Comparison of ENCODE assay signal across 12 cellular contexts in genomic region chr17:4536259-4536741, GRCh38. TPM values are rescaled to one million over a fixed set of nuclear protein-coding genes. Genes with fewer than 3 reads are reported as not detected.
DNase-seq lines count a peak whose midpoint lies in the region; ATAC-seq, FAIRE-seq and TF ChIP-seq lines count a peak whose summit lies in the region.
"Had no signal": no experiment of that assay in that cellular context is flagged by ENCODE, and none has a peak within 500 bp of the region (broad histone marks: within the 10 kb centered on the region; RNA-seq: fewer than 3 reads in every experiment).

No MANE protein-coding gene starts in this region.

- peak; percentile 11 for ATAC-seq in Right ventricle myocardium inferior
- ATAC-seq in activated T-helper 17 cell treated with anti-CD3 and anti-CD28 coated beads, Interleukin-2, amount 50 U/mL, for 72 hours (replicated peaks): no peak

- no peak overlapping the region for H2BK15ac ChIP-seq in H1 (ENCODE audit: low read length)
- no peak overlapping the region for H2BK15ac ChIP-seq in mesenchymal stem cell (ENCODE audit: low read depth, poor library complexity, severe bottlenecking)

- H3K4ac ChIP-seq in H1 (replicated peaks; ENCODE audit: insufficient read length, low read depth, low read length): no peak overlapping the region
- no peak overlapping the region for H3K4ac ChIP-seq in mesenchymal stem cell (ENCODE audit: low read depth in 1 of 2, low read length in 2 of 2)

- no peak overlapping the region for H3K4me3 Mint-ChIP-seq in activated T-helper 2 cell treated with anti-CD3 and anti-CD28 coated beads, Interferon-gamma antibody, Interleukin-2, Interleukin-4, amounts not matched to agents 10 μg/mL and 5 μg/mL and 100 μg/mL, durations not matched to agents 14 hours and 24 hours and 36 hours (ENCODE audit: low read depth)
- H3K4me3 Mint-ChIP-seq in activated T-helper 17 cell treated with anti-CD3 and anti-CD28 coated beads, Interleukin-2, amount 50 U/mL, for 72 hours: no peak overlapping the region
- H3K4me3 Mint-ChIP-seq: central memory CD8-positive, alpha-beta T cell had no signal

- peaks cover 4% of the 10 kb centered on the region; the same call in 1 of the 2 replicates for H3K23me2 ChIP-seq in H1 (ENCODE audit: low read depth, low read length)

- TF ChIP-seq EP300 in H1 (IDR thresholded peaks at IDR 0.05; ENCODE audit: borderline replicate concordance in 1 of 2, low read depth in 2 of 2, low read length in 2 of 2): no peak

- H4K91ac ChIP-seq in H1 (replicated peaks; ENCODE audit: insufficient read length, low read length): peak overlapping the region; percentile 44
- peak overlapping the region; percentile 14 for H4K91ac ChIP-seq in mesenchymal stem cell (ENCODE audit: low read length)

- H3K36me3 ChIP-seq in H1 (ENCODE audit: control insufficient read depth in 2 of 4, insufficient read depth in 4 of 4, low read length in 3 of 4) (peaks cover 2 to 27% (median 16%) of the 10 kb centered on the region in 4 experiments; a peak in 7 of 8 replicates), mesenchymal stem cell (ENCODE audit: control insufficient read depth in 1 of 2, insufficient read depth in 2 of 2, low read depth in 1 of 2, low read length in 2 of 2) (peaks cover 27 to 65% of the 10 kb centered on the region in 2 experiments)

- no peak overlapping the region for H2AK5ac ChIP-seq in H1 (ENCODE audit: low read depth, low read length)
- no peak overlapping the region for H2AK5ac ChIP-seq in mesenchymal stem cell (ENCODE audit: low read length, severe bottlenecking)

- H3K27ac ChIP-seq in H1 (ENCODE audit: low read depth, low read length) (no peak overlapping the region), mesenchymal stem cell (ENCODE audit: low read length, poor library complexity, severe bottlenecking) (no peak overlapping the region)

- peak in 1 of 2 experiments; percentile 18; a peak in 2 of 3 replicates for TF ChIP-seq POLR2A in H1 (IDR thresholded peaks at IDR 0.05; ENCODE audit: control extremely low read depth in 1 of 2, low read depth in 2 of 2, low read length in 2 of 2)

- no peak overlapping the region for H3K27ac Mint-ChIP-seq in activated T-helper 2 cell treated with anti-CD3 and anti-CD28 coated beads, Interferon-gamma antibody, Interleukin-2, Interleukin-4, amounts not matched to agents 10 μg/mL and 5 μg/mL and 100 μg/mL, durations not matched to agents 14 hours and 24 hours and 36 hours
- H3K27ac Mint-ChIP-seq in activated T-helper 17 cell treated with anti-CD3 and anti-CD28 coated beads, Interleukin-2, amount 50 U/mL, for 72 hours: no peak overlapping the region

- no peak for TF ChIP-seq CTCF in H1 (IDR thresholded peaks at IDR 0.05; ENCODE audit: control extremely low read depth in 1 of 3, insufficient read depth in 1 of 3, low read depth in 1 of 3, low read length in 3 of 3)

- H3K4me1 Mint-ChIP-seq in activated T-helper 2 cell treated with anti-CD3 and anti-CD28 coated beads, Interferon-gamma antibody, Interleukin-2, Interleukin-4, amounts not matched to agents 10 μg/mL and 5 μg/mL and 100 μg/mL, durations not matched to agents 14 hours and 24 hours and 36 hours (ENCODE audit: low read depth): peaks cover 6% of the 10 kb centered on the region
- no peaks in the 10 kb centered on the region for H3K4me1 Mint-ChIP-seq in activated T-helper 17 cell treated with anti-CD3 and anti-CD28 coated beads, Interleukin-2, amount 50 U/mL, for 72 hours

- H2BK5ac ChIP-seq in H1 (ENCODE audit: low read depth, low read length) (no peak overlapping the region), mesenchymal stem cell (ENCODE audit: low read depth, low read length, poor library complexity, severe bottlenecking) (no peak overlapping the region)

- H3K56ac ChIP-seq in H1 (replicated peaks; ENCODE audit: insufficient read length, low read depth, low read length): no peak overlapping the region

- H2BK120ac ChIP-seq in H1 (replicated peaks; ENCODE audit: low read depth, low read length) (no peak overlapping the region), mesenchymal stem cell (ENCODE audit: low read depth, low read length) (no peak overlapping the region)

- H2BK12ac ChIP-seq in H1 (ENCODE audit: low read depth, low read length): no peak overlapping the region
- no peak overlapping the region for H2BK12ac ChIP-seq in mesenchymal stem cell (ENCODE audit: low read length in 2 of 2)

- H4K8ac ChIP-seq in H1 (ENCODE audit: extremely low read depth, insufficient read depth, low read length): peak overlapping the region; percentile 47; the same call in 1 of the 2 replicates
- peak overlapping the region; percentile 94 for H4K8ac ChIP-seq in mesenchymal stem cell (ENCODE audit: low read length)

- intact Hi-C loops in Right ventricle myocardium inferior (cut with DNase I) (loop anchor here (2.0 to 10.0 kb wide), 2 partner anchors 35 to 61 kb away; no protein-coding TSS in a partner anchor), cardiac septum (cut with DNase I) (loop anchor here (5.0 kb wide), 1 partner anchor 34 kb away; no protein-coding TSS in a partner anchor)
- intact Hi-C loops in activated T-helper 2 cell treated with anti-CD3 and anti-CD28 coated beads, Interferon-gamma antibody, Interleukin-2, Interleukin-4, amounts not matched to agents 10 μg/mL and 5 μg/mL and 100 μg/mL, durations not matched to agents 14 hours and 24 hours and 36 hours (cut with micrococcal nuclease): no loop called here

- peaks cover 2% of the 10 kb centered on the region for H3K27me3 Mint-ChIP-seq in activated T-helper 2 cell treated with anti-CD3 and anti-CD28 coated beads, Interferon-gamma antibody, Interleukin-2, Interleukin-4, amounts not matched to agents 10 μg/mL and 5 μg/mL and 100 μg/mL, durations not matched to agents 14 hours and 24 hours and 36 hours (ENCODE audit: low read depth)
- H3K27me3 Mint-ChIP-seq in activated T-helper 17 cell treated with anti-CD3 and anti-CD28 coated beads, Interleukin-2, amount 50 U/mL, for 72 hours: peaks cover 5% of the 10 kb centered on the region
- H3K27me3 Mint-ChIP-seq: central memory CD8-positive, alpha-beta T cell had no signal

- no peak for FAIRE-seq in H1 (lab: Jason Lieb, UNC)
- FAIRE-seq: pancreas had no signal

- H3K27me3 ChIP-seq in H1 (replicated peaks in 1 of 4; ENCODE audit: control insufficient read depth in 3 of 4, extremely low read depth in 1 of 4, insufficient read depth in 3 of 4, low read length in 3 of 4) (peaks cover 0 to 28% (median 16%) of the 10 kb centered on the region in 4 experiments; a peak in 4 of 7 replicates), mesenchymal stem cell (ENCODE audit: control insufficient read depth in 1 of 2, insufficient read depth in 1 of 2, low read length in 2 of 2) (peaks cover 0 to 8% of the 10 kb centered on the region in 2 experiments)
- H3K27me3 ChIP-seq: pancreas had no signal

- H3K79me1 ChIP-seq in H1 (ENCODE audit: low read depth, low read length) (no peaks in the 10 kb centered on the region), mesenchymal stem cell (replicated peaks; ENCODE audit: low read length, poor library complexity, severe bottlenecking) (no peaks in the 10 kb centered on the region)

- peaks cover 0 to 29% (median 16%) of the 10 kb centered on the region in 4 experiments; a peak in 6 of 7 replicates for H3K4me1 ChIP-seq in H1 (replicated peaks in 1 of 4; ENCODE audit: control insufficient read depth in 3 of 4, insufficient read depth in 4 of 4, low read length in 3 of 4)
- peaks cover 26% of the 10 kb centered on the region for H3K4me1 ChIP-seq in mesenchymal stem cell (ENCODE audit: control insufficient read depth, insufficient read depth, low read depth, low read length)
- H3K4me1 ChIP-seq: pancreas had no signal

- H3K23ac ChIP-seq in H1 (ENCODE audit: insufficient read length): no peak overlapping the region
- no peak overlapping the region for H3K23ac ChIP-seq in mesenchymal stem cell (ENCODE audit: low read length in 2 of 2)

- peak; percentile 50 for DNase-seq in Right ventricle myocardium inferior (ENCODE audit: missing footprints)
- DNase-seq in cardiac septum (ENCODE audit: low spot score): no peak
- DNase-seq in H1 (ENCODE audit: low read depth in 1 of 2, low spot score in 2 of 2): peak in 1 of 2 experiments; percentile 75
- peak; percentile 30 for DNase-seq in mesenchymal stem cell
- no peak for DNase-seq in SW480 (ENCODE audit: low spot score)
- DNase-seq in activated T-helper 2 cell treated with anti-CD3 and anti-CD28 coated beads, Interferon-gamma antibody, Interleukin-2, Interleukin-4, amounts not matched to agents 10 μg/mL and 5 μg/mL and 100 μg/mL, durations not matched to agents 14 hours and 24 hours and 36 hours (ENCODE audit: low spot score): no peak
- no peak for DNase-seq in activated T-cell treated with anti-CD3 and anti-CD28 coated beads for 4 hours
- DNase-seq: AML-193, NCI-H2029 treated with DMSO at 0.1 percent for 48 hours had no signal

- POLR2A ChIA-PET in H1 (lab: Charles Lee; ENCODE audit: partially characterized antibody): interaction anchor here (0.6 to 37.1 kb wide), 8 partner anchors 7 to 131 kb away, joined by 3 to 546 read pairs (median 4); partner anchors contain the start of genes GGT6 and MYBBP1A

- H3K79me2 ChIP-seq in H1 (ENCODE audit: control insufficient read depth in 1 of 2, insufficient read depth in 2 of 2, low read length in 2 of 2): no peaks in the 10 kb centered on the region

- TF ChIP-seq RAD21 in H1 (IDR thresholded peaks at IDR 0.05 in 1 of 2, conservative IDR thresholded peaks at IDR 0.05 in 1 of 2; ENCODE audit: low read depth in 2 of 2, low read length in 2 of 2): no peak

- WGBS in H1 (ENCODE audit: extremely low coverage in 1 of 2, insufficient coverage in 1 of 2, insufficient read length in 1 of 2, insufficient replicate concordance in 2 of 2, low coverage in 1 of 2, low lambda C conversion rate in 2 of 2, missing lambda C conversion rate in 1 of 2), 2 experiments: 9% methylated on average over 14 of the region's 19 CpGs; no CpG with 5 or more reads in 1 of the 2 experiments
- WGBS in mesenchymal stem cell: 14% methylated on average over 15 of the region's 19 CpGs

- H3K9ac ChIP-seq in H1 (replicated peaks in 1 of 4; ENCODE audit: extremely low read depth in 1 of 4, low read depth in 3 of 4, low read length in 3 of 4) (peak overlapping the region in 1 of 4 experiments; percentile 47; a peak in 1 of 7 replicates), mesenchymal stem cell (ENCODE audit: low read length) (peak overlapping the region; percentile 57)

- H4K20me1 ChIP-seq in H1 (replicated peaks in 1 of 2; ENCODE audit: control insufficient read depth in 1 of 2, insufficient read depth in 2 of 2, low read length in 2 of 2): peaks cover 11 to 16% of the 10 kb centered on the region in 2 experiments

- peak overlapping the region; percentile 92 for H3K18ac ChIP-seq in H1 (ENCODE audit: extremely low read depth, low read length)
- peak overlapping the region in 1 of 2 experiments; percentile 40 for H3K18ac ChIP-seq in mesenchymal stem cell (ENCODE audit: low read depth in 1 of 2, low read length in 2 of 2)

- CTCF ChIA-PET in H1 (lab: Charles Lee; ENCODE audit: partially characterized antibody): interaction anchor here (0.6 to 3.6 kb wide), 7 partner anchors 15 to 117 kb away, joined by 3 to 15 read pairs (median 5); partner anchors contain the start of gene SPNS2

- no peak overlapping the region for H2BK20ac ChIP-seq in H1 (ENCODE audit: low read length)

- no peak overlapping the region for H4K5ac ChIP-seq in H1 (ENCODE audit: insufficient read length, low read depth, low read length)

- H3K36me3 Mint-ChIP-seq in activated T-helper 2 cell treated with anti-CD3 and anti-CD28 coated beads, Interferon-gamma antibody, Interleukin-2, Interleukin-4, amounts not matched to agents 10 μg/mL and 5 μg/mL and 100 μg/mL, durations not matched to agents 14 hours and 24 hours and 36 hours (ENCODE audit: low read depth): peaks cover 12% of the 10 kb centered on the region
- H3K36me3 Mint-ChIP-seq in activated T-helper 17 cell treated with anti-CD3 and anti-CD28 coated beads, Interleukin-2, amount 50 U/mL, for 72 hours (ENCODE audit: low read depth): peaks cover 22% of the 10 kb centered on the region

- H2AFZ ChIP-seq in H1 (ENCODE audit: low read length) (no peak overlapping the region), mesenchymal stem cell (ENCODE audit: low read depth, low read length) (no peak overlapping the region)

- H3K4me2 ChIP-seq in H1 (ENCODE audit: insufficient read depth in 1 of 2, low read depth in 2 of 2, low read length in 2 of 2) (peak overlapping the region; percentile 61 to 79), mesenchymal stem cell (ENCODE audit: low read length, poor library complexity, severe bottlenecking) (peak overlapping the region; percentile 30)

- no peaks in the 10 kb centered on the region for H3K9me3 Mint-ChIP-seq in activated T-helper 2 cell treated with anti-CD3 and anti-CD28 coated beads, Interferon-gamma antibody, Interleukin-2, Interleukin-4, amounts not matched to agents 10 μg/mL and 5 μg/mL and 100 μg/mL, durations not matched to agents 14 hours and 24 hours and 36 hours
- no peaks in the 10 kb centered on the region for H3K9me3 Mint-ChIP-seq in activated T-helper 17 cell treated with anti-CD3 and anti-CD28 coated beads, Interleukin-2, amount 50 U/mL, for 72 hours
- H3K9me3 Mint-ChIP-seq: central memory CD8-positive, alpha-beta T cell had no signal

- no peak overlapping the region for H3K14ac ChIP-seq in H1 (ENCODE audit: insufficient read length)
- peak overlapping the region in 1 of 2 experiments; percentile 13 for H3K14ac ChIP-seq in mesenchymal stem cell (ENCODE audit: low read length in 2 of 2)

- H3K4me3 ChIP-seq in H1 (ENCODE audit: extremely low read depth in 1 of 4, insufficient read depth in 2 of 4, low read depth in 3 of 4, low read length in 4 of 4): peak overlapping the region in 2 of 4 experiments; percentile 18 to 55; a peak in 4 of 8 replicates
- peak overlapping the region in 1 of 2 experiments; percentile 49 for H3K4me3 ChIP-seq in mesenchymal stem cell (ENCODE audit: insufficient read depth in 1 of 2, low read depth in 1 of 2, low read length in 2 of 2)
- H3K4me3 ChIP-seq: pancreas had no signal

- no peaks in the 10 kb centered on the region for H3K9me3 ChIP-seq in H1 (ENCODE audit: insufficient read depth in 2 of 2, low read depth in 1 of 2, low read length in 1 of 2)
- H3K9me3 ChIP-seq in mesenchymal stem cell (ENCODE audit: control insufficient read depth, low read length): no peaks in the 10 kb centered on the region
- H3K9me3 ChIP-seq: pancreas had no signal

RNA-seq across cellular contexts. Expression of gene MYBBP1A, which starts 18.9 kb away (rescaled TPM):
- total RNA-seq in Right ventricle myocardium inferior: 19.2 TPM
- 26.1 TPM for total RNA-seq in cardiac septum
- 151 and 153 TPM in 2 replicates for total RNA-seq in H1 (2021; fragmentation: NEBNext Ultra II Directional; extraction: Animal tissue kit (Norgen Biotek cat#: 25700))
- polyA plus RNA-seq in H1 (2011; rRNA removed): 46.8 and 79.9 TPM in 2 replicates
- 58.4 TPM for polyA plus RNA-seq in H1 (2011; cell fraction: cytosol; rRNA removed)
- polyA plus RNA-seq in H1 (2011; cell fraction: nucleus; rRNA removed): 266 TPM
- polyA plus RNA-seq in H1 (2012, experiment 1 of 2): 98.7 to 125 TPM (median 120 TPM) in 4 replicates
- polyA plus RNA-seq in H1 (2012, experiment 2 of 2): 114 TPM
- 74.0 TPM for polyA plus RNA-seq in H1 (2013, experiment 1 of 2)
- polyA plus RNA-seq in H1 (2013, experiment 2 of 2): 63.6 TPM
- polyA minus RNA-seq in H1 (2011; rRNA and poly(A)+ RNA removed): 87.5 and 109 TPM in 2 replicates
- polyA minus RNA-seq in H1 (2011; cell fraction: cytosol; rRNA and poly(A)+ RNA removed): 88.4 TPM
- polyA minus RNA-seq in H1 (2011; cell fraction: nucleus; rRNA and poly(A)+ RNA removed): 116 TPM
- polyA plus RNA-seq in mesenchymal stem cell (2013, experiment 1 of 2): 20.8 TPM
- polyA plus RNA-seq in mesenchymal stem cell (2013, experiment 2 of 2): 19.7 TPM
- 136 and 137 TPM in 2 replicates for total RNA-seq in activated T-helper 2 cell treated with anti-CD3 and anti-CD28 coated beads, Interferon-gamma antibody, Interleukin-2, Interleukin-4, amounts not matched to agents 10 μg/mL and 5 μg/mL and 100 μg/mL, durations not matched to agents 14 hours and 24 hours and 36 hours
- total RNA-seq in activated T-helper 17 cell treated with anti-CD3 and anti-CD28 coated beads, Interleukin-2, amount 50 U/mL, for 72 hours: 10 to 100 TPM; 47.5 to 95.4 TPM

RNA-seq across cellular contexts. Expression of gene GGT6, which starts 24.1 kb away (rescaled TPM):
- total RNA-seq in Right ventricle myocardium inferior: 0.14 TPM
- not detected for total RNA-seq in cardiac septum
- total RNA-seq in H1 (2021; fragmentation: NEBNext Ultra II Directional; extraction: Animal tissue kit (Norgen Biotek cat#: 25700)): not detected in 2 replicates
- 0.18 and 0.30 TPM in 2 replicates for polyA plus RNA-seq in H1 (2011; rRNA removed)
- polyA plus RNA-seq in H1 (2011; cell fraction: cytosol; rRNA removed): 0.16 TPM
- polyA plus RNA-seq in H1 (2011; cell fraction: nucleus; rRNA removed): 0.04 TPM
- polyA plus RNA-seq in H1 (2012, experiment 1 of 2): 0.11 to 0.15 TPM in 2 of 4 replicates, not detected in the others
- polyA plus RNA-seq in H1 (2012, experiment 2 of 2): not detected
- 0.02 TPM for polyA plus RNA-seq in H1 (2013, experiment 1 of 2)
- 0.07 TPM for polyA plus RNA-seq in H1 (2013, experiment 2 of 2)
- 0.09 TPM in 1 of 2 replicates, not detected in the other for polyA minus RNA-seq in H1 (2011; rRNA and poly(A)+ RNA removed)
- not detected for polyA minus RNA-seq in H1 (2011; cell fraction: cytosol; rRNA and poly(A)+ RNA removed)
- polyA minus RNA-seq in H1 (2011; cell fraction: nucleus; rRNA and poly(A)+ RNA removed): 0.90 TPM
- polyA plus RNA-seq in mesenchymal stem cell (2013, experiment 1 of 2): not detected
- polyA plus RNA-seq in mesenchymal stem cell (2013, experiment 2 of 2): not detected
- total RNA-seq in activated T-helper 2 cell treated with anti-CD3 and anti-CD28 coated beads, Interferon-gamma antibody, Interleukin-2, Interleukin-4, amounts not matched to agents 10 μg/mL and 5 μg/mL and 100 μg/mL, durations not matched to agents 14 hours and 24 hours and 36 hours: not detected in 2 replicates
- not detected for total RNA-seq in activated T-helper 17 cell treated with anti-CD3 and anti-CD28 coated beads, Interleukin-2, amount 50 U/mL, for 72 hours

RNA-seq across cellular contexts. Expression of gene SPNS2, which starts 37.6 kb away (rescaled TPM):
- 12.4 TPM for total RNA-seq in Right ventricle myocardium inferior
- 10.3 TPM for total RNA-seq in cardiac septum
- 0.98 and 1.5 TPM in 2 replicates for total RNA-seq in H1 (2021; fragmentation: NEBNext Ultra II Directional; extraction: Animal tissue kit (Norgen Biotek cat#: 25700))
- 1.2 and 1.9 TPM in 2 replicates for polyA plus RNA-seq in H1 (2011; rRNA removed)
- 1.5 TPM for polyA plus RNA-seq in H1 (2011; cell fraction: cytosol; rRNA removed)
- polyA plus RNA-seq in H1 (2011; cell fraction: nucleus; rRNA removed): 2.6 TPM
- 0.51 to 1.6 TPM (median 1.4 TPM) in 4 replicates for polyA plus RNA-seq in H1 (2012, experiment 1 of 2)
- 1.4 TPM for polyA plus RNA-seq in H1 (2012, experiment 2 of 2)
- polyA plus RNA-seq in H1 (2013, experiment 1 of 2): 0.77 TPM
- 0.83 TPM for polyA plus RNA-seq in H1 (2013, experiment 2 of 2)
- 0.35 and 1.6 TPM in 2 replicates for polyA minus RNA-seq in H1 (2011; rRNA and poly(A)+ RNA removed)
- polyA minus RNA-seq in H1 (2011; cell fraction: cytosol; rRNA and poly(A)+ RNA removed): 0.59 TPM
- 1.5 TPM for polyA minus RNA-seq in H1 (2011; cell fraction: nucleus; rRNA and poly(A)+ RNA removed)
- 0.01 TPM for polyA plus RNA-seq in mesenchymal stem cell (2013, experiment 1 of 2)
- not detected for polyA plus RNA-seq in mesenchymal stem cell (2013, experiment 2 of 2)
- 0.09 and 0.16 TPM in 2 replicates for total RNA-seq in activated T-helper 2 cell treated with anti-CD3 and anti-CD28 coated beads, Interferon-gamma antibody, Interleukin-2, Interleukin-4, amounts not matched to agents 10 μg/mL and 5 μg/mL and 100 μg/mL, durations not matched to agents 14 hours and 24 hours and 36 hours
- under 1 TPM in 1 of 2 donors, not detected in 1; 0.45 TPM for total RNA-seq in activated T-helper 17 cell treated with anti-CD3 and anti-CD28 coated beads, Interleukin-2, amount 50 U/mL, for 72 hours

RNA-seq across cellular contexts. Expression of gene SMTNL2, which starts 48.0 kb away (rescaled TPM):
- total RNA-seq in Right ventricle myocardium inferior (48.6 TPM), cardiac septum (8.1 TPM)
- 3.7 and 4.5 TPM in 2 replicates for total RNA-seq in H1 (2021; fragmentation: NEBNext Ultra II Directional; extraction: Animal tissue kit (Norgen Biotek cat#: 25700))
- 3.6 and 4.6 TPM in 2 replicates for polyA plus RNA-seq in H1 (2011; rRNA removed)
- 3.4 TPM for polyA plus RNA-seq in H1 (2011; cell fraction: cytosol; rRNA removed)
- 4.5 TPM for polyA plus RNA-seq in H1 (2011; cell fraction: nucleus; rRNA removed)
- polyA plus RNA-seq in H1 (2012, experiment 1 of 2): 3.3 to 6.3 TPM (median 4.1 TPM) in 4 replicates
- polyA plus RNA-seq in H1 (2012, experiment 2 of 2): 4.5 TPM
- 2.9 TPM for polyA plus RNA-seq in H1 (2013, experiment 1 of 2)
- polyA plus RNA-seq in H1 (2013, experiment 2 of 2): 2.2 TPM
- 3.0 and 3.1 TPM in 2 replicates for polyA minus RNA-seq in H1 (2011; rRNA and poly(A)+ RNA removed)
- polyA minus RNA-seq in H1 (2011; cell fraction: cytosol; rRNA and poly(A)+ RNA removed): 4.0 TPM
- polyA minus RNA-seq in H1 (2011; cell fraction: nucleus; rRNA and poly(A)+ RNA removed): 2.3 TPM
- polyA plus RNA-seq in mesenchymal stem cell (2013, experiment 1 of 2): 0.12 TPM
- 0.18 TPM for polyA plus RNA-seq in mesenchymal stem cell (2013, experiment 2 of 2)
- total RNA-seq in activated T-helper 2 cell treated with anti-CD3 and anti-CD28 coated beads, Interferon-gamma antibody, Interleukin-2, Interleukin-4, amounts not matched to agents 10 μg/mL and 5 μg/mL and 100 μg/mL, durations not matched to agents 14 hours and 24 hours and 36 hours: not detected in 2 replicates
- total RNA-seq in activated T-helper 17 cell treated with anti-CD3 and anti-CD28 coated beads, Interleukin-2, amount 50 U/mL, for 72 hours: not detected

Comparison
In these comparisons a context has a peak if more than half of its experiments do, and no peak if none do; other contexts are left out.
1. DNase-seq: peak in Right ventricle myocardium inferior (single experiment) and mesenchymal stem cell (single experiment); none in cardiac septum (single experiment), SW480 (single experiment), activated T-helper 2 cell treated with anti-CD3 and anti-CD28 coated beads, Interferon-gamma antibody, Interleukin-2, Interleukin-4, amounts not matched to agents 10 μg/mL and 5 μg/mL and 100 μg/mL, durations not matched to agents 14 hours and 24 hours and 36 hours (single experiment) and activated T-cell treated with anti-CD3 and anti-CD28 coated beads for 4 hours (single experiment).